Comparison of ENCODE assay signal across 13 cellular contexts in the genomic region with DNA sequence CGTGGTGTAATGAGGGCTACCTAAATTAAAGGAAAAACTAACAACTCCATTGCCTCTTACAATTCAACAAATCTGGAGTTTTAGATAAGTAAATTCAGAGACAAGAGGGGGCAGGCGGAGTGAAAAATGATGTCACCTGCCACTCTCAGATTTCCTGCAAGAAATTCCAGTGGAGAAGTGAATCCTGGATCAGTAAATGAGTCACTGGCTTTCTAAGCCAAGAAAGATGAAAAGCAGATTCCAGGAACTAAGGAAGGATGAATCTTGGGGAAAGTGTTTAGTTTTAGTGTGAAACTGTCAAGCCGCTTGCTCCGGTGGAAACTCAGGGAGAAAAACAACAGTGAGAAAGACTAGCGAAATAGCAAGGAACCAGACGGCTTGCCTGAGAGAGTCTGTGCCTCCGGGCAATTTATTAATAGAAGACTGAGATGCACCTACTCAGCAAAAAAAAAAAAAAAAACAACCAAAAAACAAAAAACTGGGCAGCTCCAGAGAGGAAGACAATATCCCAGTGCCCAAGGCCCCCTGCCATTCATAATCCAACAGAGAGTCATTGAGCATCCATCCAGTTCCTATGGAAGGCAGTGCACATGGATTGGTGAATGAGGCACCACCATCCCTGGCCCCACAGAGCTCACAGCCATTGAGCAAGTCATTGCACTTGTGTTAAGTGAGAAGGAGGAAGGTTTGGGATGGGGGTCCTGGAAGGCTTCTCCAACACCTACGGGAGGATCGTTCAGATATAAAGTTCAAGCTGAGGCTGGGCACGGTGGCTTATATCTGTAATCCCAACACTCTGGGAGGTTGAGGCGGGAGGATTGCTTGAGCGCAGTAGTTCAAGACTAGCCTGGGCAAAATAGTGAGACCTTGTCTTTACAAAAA. TPM values are rescaled to one million over a fixed set of nuclear protein-coding genes. Genes with fewer than 3 reads are reported as not detected.
DNase-seq lines count a peak whose midpoint lies in the region; ATAC-seq, FAIRE-seq and TF ChIP-seq lines count a peak whose summit lies in the region.
"Had no signal": no experiment of that assay in that cellular context is flagged by ENCODE, and none has a peak within 500 bp of the region (broad histone marks: within the 10 kb centered on the region; RNA-seq: fewer than 3 reads in every experiment).

No MANE protein-coding gene starts in this region.

- in situ Hi-C loops in Caki2 (cut with HindIII; ENCODE audit: low pct_unique_long_range_greater_than_20kb, low sequenced_read_pairs): no loop called here

- no peak for TF ChIP-seq CTCF in epithelial cell of esophagus (IDR thresholded peaks at IDR 0.05; ENCODE audit: insufficient read depth, low read depth, low read length, missing control alignments)
- no peak for TF ChIP-seq CTCF in neutrophil (IDR thresholded peaks at IDR 0.05)
- TF ChIP-seq CTCF in testis (IDR thresholded peaks at IDR 0.05): no peak

- ATAC-seq in HG03571 (IDR thresholded peaks at IDR 0.05; ENCODE audit: unreplicated experiment): no peak
- ATAC-seq in GM18873 (IDR thresholded peaks at IDR 0.05; ENCODE audit: low FRiP score, unreplicated experiment): no peak

- no peaks in the 10 kb centered on the region for H3K36me3 ChIP-seq in neutrophil
- no peaks in the 10 kb centered on the region for H3K36me3 ChIP-seq in testis (ENCODE audit: low read depth, missing control alignments)

- H3K27ac ChIP-seq in neutrophil (peak overlapping the region; percentile 20), testis (no peak overlapping the region)
- H3K27ac ChIP-seq: epithelial cell of prostate had no signal

- 87 to 89% methylated on average over 11 to 12 of the region's 12 CpGs for WGBS in testis, 2 donors

- H3K9me3 ChIP-seq in neutrophil (no peaks in the 10 kb centered on the region), testis (no peaks in the 10 kb centered on the region)

- H3K4me1 ChIP-seq in neutrophil (ENCODE audit: control insufficient read depth in 1 of 2, insufficient read depth in 1 of 2, low read depth in 1 of 2, low read length in 1 of 2): peaks cover 21 to 23% of the 10 kb centered on the region in 2 experiments
- peaks cover 1% of the 10 kb centered on the region for H3K4me1 ChIP-seq in testis

- peak; percentile 74 for DNase-seq in Caki2 (ENCODE audit: low read depth)
- DNase-seq in RCC 7860 (ENCODE audit: low spot score): peak; percentile 85
- DNase-seq in epithelial cell of esophagus (ENCODE audit: low read depth): peak; percentile 72
- DNase-seq in T-helper 9 cell: no peak
- no peak for DNase-seq in testis
- DNase-seq: activated naive CD8-positive, alpha-beta T cell treated with anti-CD3 and anti-CD28 coated beads, Interleukin-2, amount 10 ng/mL, durations not matched to agents 7 days and 5 days; SW 1271 had no signal

- FAIRE-seq in RCC 7860 (lab: Jason Lieb, UNC): peak; percentile 94
- FAIRE-seq: D721Med had no signal

- no peaks in the 10 kb centered on the region for H3K27me3 ChIP-seq in neutrophil
- no peaks in the 10 kb centered on the region for H3K27me3 ChIP-seq in testis

- intact Hi-C loops in testis (cut with DNase I; ENCODE audit: low total_unique reads): no loop called here

- no peak for TF ChIP-seq POLR2A in testis (IDR thresholded peaks at IDR 0.05)

- H3K4me3 ChIP-seq in epithelial cell of esophagus (ENCODE audit: low read length): no peak overlapping the region
- H3K4me3 ChIP-seq in neutrophil (ENCODE audit: low read depth in 1 of 2, low read length in 1 of 2): no peak overlapping the region
- H3K4me3 ChIP-seq in testis: no peak overlapping the region

RNA-seq across cellular contexts. Expression of a gene that starts 12.1 kb away (rescaled TPM):
- 3.4 and 11.0 TPM in 2 replicates for total RNA-seq in Caki2 (2014; rRNA removed; shearing (Covaris generic); ENCODE audit: low replicate concordance)
- total RNA-seq in testis: 100 to 1,000 TPM in 1 of 2 donors, 10 to 100 TPM in 1; 79.4 to 109 TPM
- polyA plus RNA-seq in testis (ENCODE audit: insufficient read depth, low read depth, low replicate concordance): 36.1 TPM

RNA-seq across cellular contexts. Expression of a gene that starts 33.2 kb away (rescaled TPM):
- not detected in 2 replicates for total RNA-seq in Caki2 (2014; rRNA removed; shearing (Covaris generic); ENCODE audit: low replicate concordance)
- 1 to 10 TPM; 1.2 to 1.7 TPM for total RNA-seq in testis
- polyA plus RNA-seq in testis (ENCODE audit: insufficient read depth, low read depth, low replicate concordance): not detected
- total RNA-seq: activated naive CD8-positive, alpha-beta T cell treated with anti-CD3 and anti-CD28 coated beads, Interleukin-2, amount 10 ng/mL, durations not matched to agents 7 days and 5 days; NCI-H460 had no signal

RNA-seq across cellular contexts. Expression of a gene that starts 35.6 kb away (rescaled TPM):
- total RNA-seq in Caki2 (2014; rRNA removed; shearing (Covaris generic); ENCODE audit: low replicate concordance): 39.7 and 71.5 TPM in 2 replicates
- 100 to 1,000 TPM in 1 of 2 donors, 10 to 100 TPM in 1; 95.0 to 135 TPM for total RNA-seq in testis
- polyA plus RNA-seq in testis (ENCODE audit: insufficient read depth, low read depth, low replicate concordance): 165 TPM

RNA-seq across cellular contexts. Expression of a gene that starts 45.8 kb away (rescaled TPM):
- 32.1 and 34.5 TPM in 2 replicates for total RNA-seq in Caki2 (2014; rRNA removed; shearing (Covaris generic); ENCODE audit: low replicate concordance)
- total RNA-seq in testis: 10 to 100 TPM; 45.5 to 47.0 TPM
- polyA plus RNA-seq in testis (ENCODE audit: insufficient read depth, low read depth, low replicate concordance): 25.9 TPM

Comparison
In these comparisons a context has a peak if more than half of its experiments do, and no peak if none do; other contexts are left out.
1. DNase-seq: peak in Caki2 (single experiment), RCC 7860 (single experiment) and epithelial cell of esophagus (single experiment); none in T-helper 9 cell (single experiment) and testis (single experiment).